ENCODE assay signal across 7 cellular contexts in the genomic region with DNA sequence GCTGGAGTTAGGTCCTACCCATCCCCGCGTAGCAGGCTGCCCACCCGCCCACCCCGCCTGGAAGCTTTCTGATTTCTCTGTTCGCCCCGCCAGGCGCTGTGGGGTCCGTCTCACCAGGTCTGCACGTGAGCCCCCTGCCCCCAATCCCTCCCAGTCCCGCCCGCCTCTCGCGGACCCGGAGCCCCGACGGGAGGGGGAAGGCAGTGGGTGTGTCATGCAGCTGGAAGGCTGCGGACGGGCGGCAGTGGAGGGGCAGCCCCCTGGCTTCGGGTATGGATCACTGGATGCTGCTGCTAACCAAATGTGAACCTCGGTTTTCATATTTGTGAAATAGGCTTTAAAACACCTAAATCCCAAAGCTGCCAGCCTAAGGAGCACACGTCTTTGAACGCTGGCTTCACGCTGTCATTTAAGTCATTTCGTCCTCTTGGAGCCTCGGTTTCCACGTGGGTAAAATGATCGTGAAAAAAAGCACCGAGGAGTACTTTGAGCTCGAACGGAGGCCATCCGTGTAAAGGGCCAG.
DNase-seq lines count a peak whose midpoint lies in the region; ATAC-seq lines count a peak whose summit lies in the region.

No MANE protein-coding gene starts in this region.

- DNase-seq in T1000 (lab: John Stamatoyannopoulos, UW), result peak; percentile 72
- DNase-seq in iPS DF 6.9 (ENCODE audit: low read depth, low spot score), result no peak
- peak in 4 of 6 experiments; percentile 44 to 96 (median 94) for DNase-seq in stimulated activated naive CD4-positive, alpha-beta T cell (lab: John Stamatoyannopoulos, UW)
- no peak for DNase-seq in stimulated activated CD4-positive, alpha-beta T cell treated with anti-CD3 and anti-CD28 coated beads, Interleukin-4, amount 100 ng/mL, for 24 hours
- no peak for DNase-seq in hepatic stellate cell (ENCODE audit: low spot score)

- no peak overlapping the region for H3K9ac ChIP-seq in HUES6 (ENCODE audit: low read length)

- WGBS in iPS DF 6.9 (ENCODE audit: insufficient coverage, insufficient read length), result no CpG with 5 or more reads among the region's 32 CpGs

- H3K27ac ChIP-seq in HUES6 (ENCODE audit: low read depth, low read length) (no peak overlapping the region), iPS DF 6.9 (ENCODE audit: low read length) (no peak overlapping the region)

- H3K27me3 ChIP-seq in HUES6 (ENCODE audit: control insufficient read depth, insufficient read depth, low read length), result peaks cover 62% of the 10 kb centered on the region
- peaks cover 19% of the 10 kb centered on the region for H3K27me3 ChIP-seq in iPS DF 6.9 (ENCODE audit: control insufficient read depth, insufficient read depth, low read length)

- H3K4me1 ChIP-seq in HUES6 (ENCODE audit: control insufficient read depth, insufficient read depth, low read length) (peaks cover 10% of the 10 kb centered on the region), iPS DF 6.9 (ENCODE audit: control insufficient read depth, insufficient read depth, low read length) (peaks cover 1% of the 10 kb centered on the region; the same call in 1 of the 2 replicates)

- H3K36me3 ChIP-seq in HUES6 (ENCODE audit: control insufficient read depth, insufficient read depth, low read length) (no peaks in the 10 kb centered on the region), iPS DF 6.9 (ENCODE audit: control insufficient read depth, insufficient read depth, low read length) (no peaks in the 10 kb centered on the region)

- no peaks in the 10 kb centered on the region for H3K9me3 ChIP-seq in HUES6 (ENCODE audit: control insufficient read depth, insufficient read depth, low read depth, low read length)
- no peaks in the 10 kb centered on the region for H3K9me3 ChIP-seq in iPS DF 6.9 (ENCODE audit: control insufficient read depth, insufficient read depth, low read length)

- H3K4me3 ChIP-seq in HUES6 (ENCODE audit: low read depth, low read length) (peak overlapping the region; percentile 62), iPS DF 6.9 (ENCODE audit: low read length) (peak overlapping the region; percentile 9; the same call in 1 of the 2 replicates)

- ATAC-seq in GM21528 (IDR thresholded peaks at IDR 0.05; ENCODE audit: low FRiP score, unreplicated experiment), result no peak

Comparison
In these comparisons a context has a peak if more than half of its experiments do, and no peak if none do; other contexts are left out.
1. DNase-seq: peak in T1000 (single experiment) and stimulated activated naive CD4-positive, alpha-beta T cell (4 of 6); none in iPS DF 6.9 (single experiment), stimulated activated CD4-positive, alpha-beta T cell treated with anti-CD3 and anti-CD28 coated beads, Interleukin-4, amount 100 ng/mL, for 24 hours (single experiment) and hepatic stellate cell (single experiment).